In genomic region chr14:68553326-68553725, GRCh38 we compare ENCODE assay signal across 18 cellular contexts.
DNase-seq lines count a peak whose midpoint lies in the region; ATAC-seq and TF ChIP-seq lines count a peak whose summit lies in the region.
"Had no signal": no experiment of that assay in that cellular context is flagged by ENCODE, and none has a peak within 500 bp of the region (broad histone marks: within the 10 kb centered on the region; RNA-seq: fewer than 3 reads in every experiment).

No MANE protein-coding gene starts in this region.

- TF ChIP-seq CTCF in gastroesophageal sphincter (IDR thresholded peaks at IDR 0.05) = no peak
- TF ChIP-seq CTCF in psoas muscle (IDR thresholded peaks at IDR 0.05) = no peak
- no peak for TF ChIP-seq CTCF in vagina (IDR thresholded peaks at IDR 0.05)

- no peak overlapping the region for H2AFZ ChIP-seq in Karpas-422 (ENCODE audit: low read length)

- TF ChIP-seq POLR2A in gastroesophageal sphincter (IDR thresholded peaks at IDR 0.05) (no peak), vagina (IDR thresholded peaks at IDR 0.05) (no peak)

- H4K20me1 ChIP-seq in Karpas-422 (ENCODE audit: insufficient read depth, low read depth, low read length) = no peaks in the 10 kb centered on the region

- H3K27ac ChIP-seq in gastroesophageal sphincter (peak overlapping the region; percentile 30 to 92 (median 90)), psoas muscle (peak overlapping the region; percentile 96), vagina (peak overlapping the region; percentile 96), Karpas-422 (ENCODE audit: low read length) (no peak overlapping the region)
- H3K27ac ChIP-seq: body of pancreas had no signal

- H3K4me1 ChIP-seq in gastroesophageal sphincter = peaks cover 20 to 82% (median 37%) of the 10 kb centered on the region in 3 donors
- peaks cover 67% of the 10 kb centered on the region for H3K4me1 ChIP-seq in psoas muscle
- peaks cover 75% of the 10 kb centered on the region for H3K4me1 ChIP-seq in vagina
- no peaks in the 10 kb centered on the region for H3K4me1 ChIP-seq in Karpas-422 (ENCODE audit: low read length)

- ATAC-seq in gastroesophageal sphincter (peak; percentile 46), psoas muscle (no peak), GM21515 (IDR thresholded peaks at IDR 0.05; ENCODE audit: unreplicated experiment) (no peak)
- ATAC-seq: body of pancreas had no signal

- H3K4me3 ChIP-seq in gastroesophageal sphincter (no peak overlapping the region), psoas muscle (no peak overlapping the region), vagina (no peak overlapping the region), Karpas-422 (ENCODE audit: low read length) (no peak overlapping the region)
- H3K4me3 ChIP-seq: body of pancreas, prostate gland had no signal

- H3K79me2 ChIP-seq in Karpas-422 (ENCODE audit: low read length) = no peaks in the 10 kb centered on the region

- intact Hi-C loops in psoas muscle (cut with DNase I) = no loop called here
- intact Hi-C loops in vagina (cut with DNase I) = no loop called here

- no peak overlapping the region for H3K4me2 ChIP-seq in Karpas-422 (ENCODE audit: low read depth, low read length, poor library complexity, severe bottlenecking)

- WGBS in gastroesophageal sphincter (ENCODE audit: low coverage in 1 of 2), 2 donors = 30% methylated on average over 3 of the region's 3 CpGs; no CpG with 5 or more reads in 1 of the 2 donors
- WGBS in psoas muscle, 3 donors = 37 to 52% (median 44%) methylated on average over 3 of the region's 3 CpGs

- no peaks in the 10 kb centered on the region for H3K9me2 ChIP-seq in Karpas-422 (replicated peaks; ENCODE audit: insufficient read depth, low read length)

- TF ChIP-seq EP300 in gastroesophageal sphincter (IDR thresholded peaks at IDR 0.05) = no peak

- H3K9ac ChIP-seq in Karpas-422 (ENCODE audit: low read length) = no peak overlapping the region

- H3K27me3 ChIP-seq in gastroesophageal sphincter = no peaks in the 10 kb centered on the region
- H3K27me3 ChIP-seq in psoas muscle (ENCODE audit: insufficient read depth in 3 of 3, low read length in 2 of 3) = no peaks in the 10 kb centered on the region
- H3K27me3 ChIP-seq in vagina = no peaks in the 10 kb centered on the region
- H3K27me3 ChIP-seq in Karpas-422 (ENCODE audit: low read length) = no peaks in the 10 kb centered on the region
- H3K27me3 ChIP-seq: body of pancreas had no signal

- H3K36me3 ChIP-seq in gastroesophageal sphincter = no peaks in the 10 kb centered on the region
- no peaks in the 10 kb centered on the region for H3K36me3 ChIP-seq in psoas muscle (ENCODE audit: insufficient read depth in 1 of 2, low read depth in 1 of 2)
- no peaks in the 10 kb centered on the region for H3K36me3 ChIP-seq in vagina
- no peaks in the 10 kb centered on the region for H3K36me3 ChIP-seq in Karpas-422 (ENCODE audit: insufficient read depth, low read length)
- H3K36me3 ChIP-seq: prostate gland had no signal

- DNase-seq in activated CD8-positive, alpha-beta memory T cell treated with anti-CD3 and anti-CD28 coated beads for 24 hours = peak; percentile 37
- DNase-seq in activated CD8-positive, alpha-beta memory T cell treated with anti-CD3 and anti-CD28 coated beads, Interleukin-2, amount 50 U/mL, for 4 hours = no peak
- DNase-seq in psoas muscle (no peak), vagina (ENCODE audit: extremely low spot score in 2 of 2) (peak in 1 of 2 donors; percentile 86), Karpas-422 (no peak)
- DNase-seq in stimulated activated CD4-positive, alpha-beta T cell treated with anti-CD3 and anti-CD28 coated beads, Interleukin-2, amount 100 ng/mL, for 24 hours = no peak
- DNase-seq: 8988T; activated CD4-positive, alpha-beta T cell treated with anti-CD3 and anti-CD28 coated beads, Interleukin-2, amount 50 U/mL, for 48 hours; activated effector memory CD4-positive, alpha-beta T cell treated with anti-CD3 and anti-CD28 coated beads, Interleukin-2, amount 50 U/mL, for 16 hours; body of pancreas; hippocampal formation; midbrain; NCI-H1105 treated with DMSO at 0.1 percent for 48 hours; stimulated activated CD4-positive, alpha-beta T cell treated with anti-CD3 and anti-CD28 coated beads, Interleukin-4, amount 100 ng/mL, for 4 hours; T-helper 9 cell had no signal

- H3K9me3 ChIP-seq in gastroesophageal sphincter = no peaks in the 10 kb centered on the region
- H3K9me3 ChIP-seq in psoas muscle = no peaks in the 10 kb centered on the region
- H3K9me3 ChIP-seq in vagina = no peaks in the 10 kb centered on the region
- H3K9me3 ChIP-seq in Karpas-422 (ENCODE audit: low read length) = no peaks in the 10 kb centered on the region
- H3K9me3 ChIP-seq: body of pancreas, prostate gland had no signal
